15 cellular contexts compared by ENCODE assay signal in the genomic region with DNA sequence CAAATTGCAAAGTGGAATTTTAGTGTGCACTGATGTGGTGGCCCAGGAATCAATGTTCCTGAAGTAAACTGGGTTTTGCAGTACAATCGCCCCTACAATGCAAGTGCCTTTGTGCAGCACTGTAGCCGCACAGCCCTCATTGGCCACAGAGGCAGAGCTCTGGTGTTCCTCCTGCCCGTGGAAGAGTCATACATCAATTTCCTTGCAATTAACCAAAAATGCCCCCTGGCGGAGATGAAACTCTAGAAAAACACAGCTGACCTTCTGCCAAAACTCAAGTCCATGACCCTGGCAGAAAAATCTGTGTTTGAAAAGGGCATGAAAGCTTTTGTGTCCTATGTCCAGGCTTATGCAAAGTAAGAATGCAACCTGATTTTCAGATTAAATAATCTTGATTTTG.
A peak's percentile ranks its signal among the peaks of the same experiment; 100 is the strongest.
DNase-seq lines count a peak whose midpoint lies in the region; ATAC-seq, FAIRE-seq and TF ChIP-seq lines count a peak whose summit lies in the region.
"Had no signal": no experiment of that assay in that cellular context is flagged by ENCODE, and none has a peak within 500 bp of the region (broad histone marks: within the 10 kb centered on the region; RNA-seq: fewer than 3 reads in every experiment).

No MANE protein-coding gene starts in this region.

- H3K27ac ChIP-seq in OCI-LY1 (ENCODE audit: low read depth, low read length, poor library complexity, severe bottlenecking) (no peak overlapping the region), smooth muscle cell (ENCODE audit: low read depth) (no peak overlapping the region)
- H3K27ac ChIP-seq: heart right ventricle had no signal

- no peaks in the 10 kb centered on the region for H3K9me2 ChIP-seq in OCI-LY1 (ENCODE audit: low read depth, low read length)

- intact Hi-C loops in natural killer cell (cut with micrococcal nuclease) = no loop called here

- FAIRE-seq in bronchial epithelial cell (lab: Jason Lieb, UNC) = no peak
- FAIRE-seq: G401.6 had no signal

- no peaks in the 10 kb centered on the region for H3K4me1 Mint-ChIP-seq in natural killer cell

- no peaks in the 10 kb centered on the region for H3K27me3 ChIP-seq in OCI-LY1 (ENCODE audit: insufficient read depth, low read length)
- H3K27me3 ChIP-seq in bronchial epithelial cell (ENCODE audit: control insufficient read depth, insufficient read depth, low read length) = peaks cover 2% of the 10 kb centered on the region
- H3K27me3 ChIP-seq in smooth muscle cell (ENCODE audit: low read depth) = no peaks in the 10 kb centered on the region

- H3K27me3 Mint-ChIP-seq in natural killer cell (ENCODE audit: low read depth in 2 of 2) = peaks cover 0 to 3% of the 10 kb centered on the region in 2 donors

- peaks cover 15% of the 10 kb centered on the region for H3K4me1 ChIP-seq in OCI-LY1 (ENCODE audit: insufficient read depth, low read length, severe bottlenecking)
- H3K4me1 ChIP-seq in smooth muscle cell (ENCODE audit: low read depth) = peaks cover 4% of the 10 kb centered on the region
- H3K4me1 ChIP-seq: HAP-1, heart right ventricle had no signal

- H3K36me3 ChIP-seq in OCI-LY1 (ENCODE audit: insufficient read depth, low read length) = no peaks in the 10 kb centered on the region
- no peaks in the 10 kb centered on the region for H3K36me3 ChIP-seq in bronchial epithelial cell (ENCODE audit: control insufficient read depth, insufficient read depth, low read length)
- no peaks in the 10 kb centered on the region for H3K36me3 ChIP-seq in smooth muscle cell (ENCODE audit: low read depth)
- H3K36me3 ChIP-seq: HAP-1, heart right ventricle had no signal

- H4K20me1 ChIP-seq in OCI-LY1 (ENCODE audit: insufficient read depth, low read length) (no peaks in the 10 kb centered on the region), smooth muscle cell (ENCODE audit: low read depth) (no peaks in the 10 kb centered on the region)

- 67% methylated on average over 4 of the region's 4 CpGs for WGBS in smooth muscle cell (ENCODE audit: low lambda C conversion rate)

- H3K9ac ChIP-seq in OCI-LY1 (ENCODE audit: low read length) (no peak overlapping the region), smooth muscle cell (ENCODE audit: low read depth) (no peak overlapping the region)

- H3K9me3 ChIP-seq in OCI-LY1 (ENCODE audit: low read length) (no peaks in the 10 kb centered on the region), smooth muscle cell (replicated peaks; ENCODE audit: low read depth) (no peaks in the 10 kb centered on the region)
- H3K9me3 ChIP-seq: HAP-1, heart right ventricle had no signal

- no peak overlapping the region for H3K27ac Mint-ChIP-seq in natural killer cell
- H3K27ac Mint-ChIP-seq: activated CD8-positive, alpha-beta T cell treated with anti-CD3 and anti-CD28 coated beads, Interleukin-2, amount 10 ng/mL, durations not matched to agents 7 days and 5 days; T-helper 1 cell treated with Interleukin-12 subunit alpha and Interleukin-12 subunit beta and Interleukin-4 antibody, amounts not matched to agents 30 μg/mL and 1 μg/mL, for 36 hours had no signal

- H3F3A ChIP-seq in OCI-LY1 (ENCODE audit: insufficient read depth, low read length) (no peaks in the 10 kb centered on the region), smooth muscle cell (ENCODE audit: low read depth) (no peaks in the 10 kb centered on the region)

- no peak overlapping the region for H3K4me3 Mint-ChIP-seq in natural killer cell
- H3K4me3 Mint-ChIP-seq: activated CD8-positive, alpha-beta T cell treated with anti-CD3 and anti-CD28 coated beads, Interleukin-2, amount 10 ng/mL, durations not matched to agents 7 days and 5 days; T-helper 1 cell treated with Interleukin-12 subunit alpha and Interleukin-12 subunit beta and Interleukin-4 antibody, amounts not matched to agents 30 μg/mL and 1 μg/mL, for 36 hours had no signal

- H3K4me2 ChIP-seq in OCI-LY1 (ENCODE audit: low read length) (no peak overlapping the region), smooth muscle cell (no peak overlapping the region)

- H3K79me2 ChIP-seq in OCI-LY1 (ENCODE audit: insufficient read depth, low read length) (no peaks in the 10 kb centered on the region), smooth muscle cell (ENCODE audit: low read depth) (no peaks in the 10 kb centered on the region)

- TF ChIP-seq CTCF in OCI-LY1 (IDR thresholded peaks at IDR 0.05; ENCODE audit: low read length) = peak; percentile 56
- no peak for TF ChIP-seq CTCF in bronchial epithelial cell (IDR thresholded peaks at IDR 0.05; ENCODE audit: insufficient read depth, low read length, severe bottlenecking)
- peak; percentile 4 for TF ChIP-seq CTCF in smooth muscle cell (IDR thresholded peaks at IDR 0.05; ENCODE audit: borderline replicate concordance, insufficient read depth, poor library complexity, severe bottlenecking)
- TF ChIP-seq CTCF in natural killer cell (IDR thresholded peaks at IDR 0.05) = no peak

- H2AFZ ChIP-seq in OCI-LY1 (ENCODE audit: low read length) (no peak overlapping the region), smooth muscle cell (ENCODE audit: low read depth) (no peak overlapping the region)

- H3K36me3 Mint-ChIP-seq in natural killer cell = no peaks in the 10 kb centered on the region
- H3K36me3 Mint-ChIP-seq: activated naive CD4-positive, alpha-beta T cell treated with anti-CD3 and anti-CD28 coated beads, Interleukin-2, amount 50 U/mL, for 72 hours had no signal

- ATAC-seq in GM21825 (IDR thresholded peaks at IDR 0.05; ENCODE audit: unreplicated experiment) = no peak
- no peak for ATAC-seq in natural killer cell
- ATAC-seq: activated CD8-positive, alpha-beta T cell treated with anti-CD3 and anti-CD28 coated beads, Interleukin-2, amount 10 ng/mL, durations not matched to agents 7 days and 5 days; activated naive CD4-positive, alpha-beta T cell treated with anti-CD3 and anti-CD28 coated beads, Interleukin-2, amount 50 U/mL, for 72 hours; heart right ventricle had no signal

- DNase-seq in NOMO-1 treated with DMSO at 0.1 percent for 48 hours (lab: John Stamatoyannopoulos, UW; ENCODE audit: unreplicated experiment) (peak; percentile 14), NOMO-1 treated with dmso at 0.1 percent for 144 hours (lab: John Stamatoyannopoulos, UW; ENCODE audit: unreplicated experiment) (no peak), bronchial epithelial cell (ENCODE audit: low read depth) (peak; percentile 10), smooth muscle cell (lab: John Stamatoyannopoulos, UW; ENCODE audit: unreplicated experiment) (no peak), activated gamma-delta T cell treated with Interleukin-2 at 50 U/mL for 16 hours (no peak), natural killer cell (no peak)
- DNase-seq: activated CD8-positive, alpha-beta T cell treated with anti-CD3 and anti-CD28 coated beads, Interleukin-2, amount 10 ng/mL, durations not matched to agents 7 days and 5 days; heart right ventricle; NCI-H524 had no signal

- H3K4me3 ChIP-seq in OCI-LY1 (ENCODE audit: low read depth, low read length, poor library complexity, severe bottlenecking) (no peak overlapping the region), bronchial epithelial cell (ENCODE audit: low read depth, low read length) (no peak overlapping the region), smooth muscle cell (no peak overlapping the region)
- H3K4me3 ChIP-seq: HAP-1, heart right ventricle had no signal

- no peaks in the 10 kb centered on the region for H3K9me3 Mint-ChIP-seq in natural killer cell
- H3K9me3 Mint-ChIP-seq: activated naive CD4-positive, alpha-beta T cell treated with anti-CD3 and anti-CD28 coated beads, Interleukin-2, amount 50 U/mL, for 72 hours; T-helper 1 cell treated with Interleukin-12 subunit alpha and Interleukin-12 subunit beta and Interleukin-4 antibody, amounts not matched to agents 30 μg/mL and 1 μg/mL, for 36 hours had no signal

Comparison
In these comparisons a context has a peak if more than half of its experiments do, and no peak if none do; other contexts are left out.
1. DNase-seq: peak in NOMO-1 treated with DMSO at 0.1 percent for 48 hours (single experiment) and bronchial epithelial cell (single experiment); none in NOMO-1 treated with dmso at 0.1 percent for 144 hours (single experiment), smooth muscle cell (single experiment), activated gamma-delta T cell treated with Interleukin-2 at 50 U/mL for 16 hours (single experiment) and natural killer cell (single experiment).
2. CTCF ChIP-seq: peak in OCI-LY1 (single experiment) and smooth muscle cell (single experiment); none in bronchial epithelial cell (single experiment) and natural killer cell (single experiment).